ENCODE assay signal across 9 cellular contexts in genomic region chr16:79269211-79269863, GRCh38.
DNase-seq lines count a peak whose midpoint lies in the region; ATAC-seq and TF ChIP-seq lines count a peak whose summit lies in the region.
"Had no signal": no experiment of that assay in that cellular context is flagged by ENCODE, and none has a peak within 500 bp of the region (broad histone marks: within the 10 kb centered on the region; RNA-seq: fewer than 3 reads in every experiment).

No MANE protein-coding gene starts in this region.

- H3K9me3 ChIP-seq in upper lobe of left lung: no peaks in the 10 kb centered on the region

- DNase-seq in activated naive CD4-positive, alpha-beta T cell treated with Interleukin-2 at 50 U/mL for 16 hours: peak; percentile 79
- no peak for DNase-seq in activated naive CD4-positive, alpha-beta T cell (lab: John Stamatoyannopoulos, UW)
- peak; percentile 86 for DNase-seq in activated effector memory CD4-positive, alpha-beta T cell treated with anti-CD3 and anti-CD28 coated beads, Interleukin-2, amount 50 U/mL, for 16 hours
- peak; percentile 73 for DNase-seq in stimulated activated naive CD8-positive, alpha-beta T cell treated with anti-CD3 and anti-CD28 coated beads, Interleukin-15, Interleukin-2, amounts not matched to agents 100 U/mL and 50 U/mL, for 24 hours
- DNase-seq in NCI-H510A (lab: John Stamatoyannopoulos, UW) (no peak), upper lobe of left lung (no peak)
- DNase-seq: left cardiac atrium had no signal

- H3K4me1 ChIP-seq in upper lobe of left lung: no peaks in the 10 kb centered on the region

- TF ChIP-seq POLR2A in upper lobe of left lung (IDR thresholded peaks at IDR 0.05): no peak

- H3K4me3 ChIP-seq in upper lobe of left lung: no peak overlapping the region

- H3K27ac ChIP-seq in upper lobe of left lung: no peak overlapping the region

- no peaks in the 10 kb centered on the region for H3K27me3 ChIP-seq in upper lobe of left lung

- H3K36me3 ChIP-seq in upper lobe of left lung: no peaks in the 10 kb centered on the region

- TF ChIP-seq CTCF in upper lobe of left lung (IDR thresholded peaks at IDR 0.05): no peak

- TF ChIP-seq EP300 in upper lobe of left lung (IDR thresholded peaks at IDR 0.05): no peak

- WGBS in upper lobe of left lung, 2 donors: 69 to 77% methylated on average over 8 of the region's 8 CpGs

- ATAC-seq in HG03280 (IDR thresholded peaks at IDR 0.05; ENCODE audit: unreplicated experiment) (peak; percentile 90), SK-N-SH treated with all-trans-retinoic acid at 6 μM for 48 hours (no peak), upper lobe of left lung (ENCODE audit: low FRiP score in 2 of 2) (no peak)
- peak; percentile 71 for ATAC-seq in stimulated activated naive CD8-positive, alpha-beta T cell treated with anti-CD3 and anti-CD28 coated beads, Interleukin-15, Interleukin-2, amounts not matched to agents 100 U/mL and 50 U/mL, for 24 hours
- ATAC-seq: left cardiac atrium had no signal

TF ChIP-seq in SK-N-SH treated with all-trans-retinoic acid at 6 μM for 48 hours, 23 proteins besides CTCF, POLR2A, EP300 and RAD21:
- TF ChIP-seq POU6F1 (CRISPR knock-in tag; IDR thresholded peaks at IDR 0.05; ENCODE audit: borderline replicate concordance, low read depth) (no peak), ISL1 (CRISPR knock-in tag; IDR thresholded peaks at IDR 0.05) (no peak), TOX (CRISPR knock-in tag; IDR thresholded peaks at IDR 0.05; ENCODE audit: borderline replicate concordance) (no peak), RARB (CRISPR knock-in tag; IDR thresholded peaks at IDR 0.05) (no peak), GLIS3 (CRISPR knock-in tag; IDR thresholded peaks at IDR 0.05) (no peak), ZNF565 (CRISPR knock-in tag; conservative IDR thresholded peaks at IDR 0.05; ENCODE audit: low read depth) (no peak), ARNTL (CRISPR knock-in tag; IDR thresholded peaks at IDR 0.05; ENCODE audit: borderline replicate concordance, low read depth) (no peak), TSHZ2 (CRISPR knock-in tag; IDR thresholded peaks at IDR 0.05) (no peak), ZNF8 (CRISPR knock-in tag; IDR thresholded peaks at IDR 0.05) (no peak), CSDC2 (CRISPR knock-in tag; IDR thresholded peaks at IDR 0.05) (no peak), SNAI2 (CRISPR knock-in tag; IDR thresholded peaks at IDR 0.05) (no peak)
- TF ChIP-seq, protein P1, sequence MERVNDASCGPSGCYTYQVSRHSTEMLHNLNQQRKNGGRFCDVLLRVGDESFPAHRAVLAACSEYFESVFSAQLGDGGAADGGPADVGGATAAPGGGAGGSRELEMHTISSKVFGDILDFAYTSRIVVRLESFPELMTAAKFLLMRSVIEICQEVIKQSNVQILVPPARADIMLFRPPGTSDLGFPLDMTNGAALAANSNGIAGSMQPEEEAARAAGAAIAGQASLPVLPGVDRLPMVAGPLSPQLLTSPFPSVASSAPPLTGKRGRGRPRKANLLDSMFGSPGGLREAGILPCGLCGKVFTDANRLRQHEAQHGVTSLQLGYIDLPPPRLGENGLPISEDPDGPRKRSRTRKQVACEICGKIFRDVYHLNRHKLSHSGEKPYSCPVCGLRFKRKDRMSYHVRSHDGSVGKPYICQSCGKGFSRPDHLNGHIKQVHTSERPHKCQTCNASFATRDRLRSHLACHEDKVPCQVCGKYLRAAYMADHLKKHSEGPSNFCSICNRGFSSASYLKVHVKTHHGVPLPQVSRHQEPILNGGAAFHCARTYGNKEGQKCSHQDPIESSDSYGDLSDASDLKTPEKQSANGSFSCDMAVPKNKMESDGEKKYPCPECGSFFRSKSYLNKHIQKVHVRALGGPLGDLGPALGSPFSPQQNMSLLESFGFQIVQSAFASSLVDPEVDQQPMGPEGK (CRISPR knock-in tag; IDR thresholded peaks at IDR 0.05; ENCODE audit: borderline replicate concordance): no peak
- TF ChIP-seq, protein P2, sequence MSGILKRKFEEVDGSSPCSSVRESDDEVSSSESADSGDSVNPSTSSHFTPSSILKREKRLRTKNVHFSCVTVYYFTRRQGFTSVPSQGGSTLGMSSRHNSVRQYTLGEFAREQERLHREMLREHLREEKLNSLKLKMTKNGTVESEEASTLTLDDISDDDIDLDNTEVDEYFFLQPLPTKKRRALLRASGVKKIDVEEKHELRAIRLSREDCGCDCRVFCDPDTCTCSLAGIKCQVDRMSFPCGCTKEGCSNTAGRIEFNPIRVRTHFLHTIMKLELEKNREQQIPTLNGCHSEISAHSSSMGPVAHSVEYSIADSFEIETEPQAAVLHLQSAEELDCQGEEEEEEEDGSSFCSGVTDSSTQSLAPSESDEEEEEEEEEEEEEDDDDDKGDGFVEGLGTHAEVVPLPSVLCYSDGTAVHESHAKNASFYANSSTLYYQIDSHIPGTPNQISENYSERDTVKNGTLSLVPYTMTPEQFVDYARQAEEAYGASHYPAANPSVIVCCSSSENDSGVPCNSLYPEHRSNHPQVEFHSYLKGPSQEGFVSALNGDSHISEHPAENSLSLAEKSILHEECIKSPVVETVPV (CRISPR knock-in tag; IDR thresholded peaks at IDR 0.05): no peak
- TF ChIP-seq, protein P3, sequence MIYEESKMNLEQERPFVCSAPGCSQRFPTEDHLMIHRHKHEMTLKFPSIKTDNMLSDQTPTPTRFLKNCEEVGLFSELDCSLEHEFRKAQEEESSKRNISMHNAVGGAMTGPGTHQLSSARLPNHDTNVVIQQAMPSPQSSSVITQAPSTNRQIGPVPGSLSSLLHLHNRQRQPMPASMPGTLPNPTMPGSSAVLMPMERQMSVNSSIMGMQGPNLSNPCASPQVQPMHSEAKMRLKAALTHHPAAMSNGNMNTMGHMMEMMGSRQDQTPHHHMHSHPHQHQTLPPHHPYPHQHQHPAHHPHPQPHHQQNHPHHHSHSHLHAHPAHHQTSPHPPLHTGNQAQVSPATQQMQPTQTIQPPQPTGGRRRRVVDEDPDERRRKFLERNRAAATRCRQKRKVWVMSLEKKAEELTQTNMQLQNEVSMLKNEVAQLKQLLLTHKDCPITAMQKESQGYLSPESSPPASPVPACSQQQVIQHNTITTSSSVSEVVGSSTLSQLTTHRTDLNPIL (CRISPR knock-in tag; IDR thresholded peaks at IDR 0.05; ENCODE audit: low read depth): no peak
TF ChIP-seq in SK-N-SH treated with all-trans-retinoic acid at 6 μM for 48 hours: peak in this region for 0.

Comparison
In these comparisons a context has a peak if more than half of its experiments do, and no peak if none do; other contexts are left out.
1. DNase-seq: peak in activated naive CD4-positive, alpha-beta T cell treated with Interleukin-2 at 50 U/mL for 16 hours (single experiment), activated effector memory CD4-positive, alpha-beta T cell treated with anti-CD3 and anti-CD28 coated beads, Interleukin-2, amount 50 U/mL, for 16 hours (single experiment) and stimulated activated naive CD8-positive, alpha-beta T cell treated with anti-CD3 and anti-CD28 coated beads, Interleukin-15, Interleukin-2, amounts not matched to agents 100 U/mL and 50 U/mL, for 24 hours (single experiment); none in activated naive CD4-positive, alpha-beta T cell (0 of 4), NCI-H510A (single experiment) and upper lobe of left lung (0 of 2).
2. ATAC-seq: peak in HG03280 (single experiment) and stimulated activated naive CD8-positive, alpha-beta T cell treated with anti-CD3 and anti-CD28 coated beads, Interleukin-15, Interleukin-2, amounts not matched to agents 100 U/mL and 50 U/mL, for 24 hours (single experiment); none in SK-N-SH treated with all-trans-retinoic acid at 6 μM for 48 hours (single experiment) and upper lobe of left lung (0 of 2).